Comparison of ENCODE assay signal across 25 cellular contexts in the genomic region with DNA sequence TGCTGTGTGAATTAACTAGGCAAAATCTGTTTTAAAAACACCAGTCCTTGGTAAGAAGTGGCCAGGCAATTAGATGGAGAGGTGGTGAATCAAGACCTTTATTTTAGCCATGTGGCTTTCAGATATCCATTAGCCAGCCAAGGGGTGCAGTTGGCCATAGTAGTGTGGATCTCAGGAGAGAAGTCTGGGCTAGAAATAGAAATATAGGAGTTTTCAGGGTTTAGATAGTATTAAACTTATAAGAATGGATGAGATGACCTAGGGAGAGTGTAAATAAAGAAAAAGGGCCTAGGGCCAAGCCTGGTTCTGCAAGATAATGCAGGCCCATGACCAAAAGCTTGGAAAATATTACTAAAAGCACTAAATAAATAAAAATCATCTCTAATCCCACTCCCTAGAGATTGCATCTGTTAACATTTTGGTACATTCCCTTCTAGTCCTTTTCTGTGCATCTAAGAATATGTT. TPM values are rescaled to one million over a fixed set of nuclear protein-coding genes. Genes with fewer than 3 reads are reported as not detected.
DNase-seq lines count a peak whose midpoint lies in the region; ATAC-seq, FAIRE-seq and TF ChIP-seq lines count a peak whose summit lies in the region.
"Had no signal": no experiment of that assay in that cellular context is flagged by ENCODE, and none has a peak within 500 bp of the region (broad histone marks: within the 10 kb centered on the region; RNA-seq: fewer than 3 reads in every experiment).

No MANE protein-coding gene starts in this region.

- POLR2A ChIA-PET in K562 (lab: Yijun Ruan, JAX), result no interaction called here

- no peaks in the 10 kb centered on the region for H4K20me1 ChIP-seq in K562 (replicated peaks; ENCODE audit: control insufficient read depth, insufficient read depth, low read length)
- H4K20me1 ChIP-seq: BLaER1 had no signal

- peaks cover 11 to 29% of the 10 kb centered on the region in 2 experiments; a peak in 4 of 5 replicates for H3K4me1 ChIP-seq in K562 (replicated peaks in 1 of 2; ENCODE audit: control insufficient read depth in 2 of 2, insufficient read depth in 2 of 2, low read length in 2 of 2)
- H3K4me1 ChIP-seq: BE2C had no signal

- no peak overlapping the region for H3K9ac ChIP-seq in SK-N-MC (ENCODE audit: insufficient read length)
- no peak overlapping the region for H3K9ac ChIP-seq in K562 (ENCODE audit: insufficient read depth in 1 of 2, low read depth in 2 of 2, low read length in 2 of 2)
- H3K9ac ChIP-seq: BLaER1 had no signal

- peak; percentile 86 for TF ChIP-seq POLR2A in K562 (conservative IDR thresholded peaks at IDR 0.05)

- DNase-seq in SK-N-MC (ENCODE audit: low read depth, low spot score) (no peak), K562 (ENCODE audit: extremely low read depth in 1 of 4, low spot score in 3 of 4) (no peak), HPDE6-E6E7 (ENCODE audit: extremely low spot score) (no peak)
- DNase-seq: 8988T; ACHN; BE2C; C1 segment of cervical spinal cord; CD4-positive, alpha-beta memory T cell; CD4-positive, CD25-positive, alpha-beta regulatory T cell; CD8-positive, alpha-beta memory T cell; COR-L47; DMS 273 treated with DMSO at 0.1 percent for 48 hours; DMS153; DMS53; DMS79; DND-41; EL; GDM1 had no signal

- peak overlapping the region; percentile 80 for H3K27ac ChIP-seq in SK-N-MC
- H3K27ac ChIP-seq in K562 (ENCODE audit: extremely low read depth, low read depth, low read length), result no peak overlapping the region
- H3K27ac ChIP-seq: BLaER1 had no signal

- intact Hi-C loops in K562 (cut with micrococcal nuclease), result loop anchor here (5.0 kb wide), 1 partner anchor 38 kb away; no protein-coding TSS in a partner anchor

- no peak for TF ChIP-seq CTCF in K562 (IDR thresholded peaks at IDR 0.05 in 2 of 3, conservative IDR thresholded peaks at IDR 0.05 in 1 of 3; ENCODE audit: insufficient read depth in 2 of 3, low read depth in 1 of 3, low read length in 3 of 3)

- in situ Hi-C loops in K562 (cut with MboI), result no loop called here

- CTCF ChIA-PET in K562 (lab: Yijun Ruan, JAX; ENCODE audit: low intra/inter-chr PET ratio), result no interaction called here

- no peak overlapping the region for H3K4me2 ChIP-seq in K562 (ENCODE audit: insufficient read depth, low read length)
- H3K4me2 ChIP-seq: BLaER1 had no signal

- H3K36me3 ChIP-seq in SK-N-MC (ENCODE audit: insufficient read depth, low read length) (no peaks in the 10 kb centered on the region), K562 (ENCODE audit: control insufficient read depth, insufficient read depth, low read length) (no peaks in the 10 kb centered on the region)
- H3K36me3 ChIP-seq: BE2C, BLaER1 had no signal

- no peak for TF ChIP-seq EP300 in K562 (IDR thresholded peaks at IDR 0.05; ENCODE audit: low read length)

- ATAC-seq in K562 (peak; percentile 17; the same call in 2 of the 3 replicates), GM18498 (IDR thresholded peaks at IDR 0.05; ENCODE audit: unreplicated experiment) (no peak), GM18502 (IDR thresholded peaks at IDR 0.05; ENCODE audit: poor library complexity, unreplicated experiment) (no peak)
- ATAC-seq: GM12878 had no signal

- FAIRE-seq in K562 (lab: Jason Lieb, UNC), result no peak
- FAIRE-seq: A204.1, GM12878, GM12892, GM18507 had no signal

- no peak for TF ChIP-seq RAD21 in K562 (CRISPR knock-in tag; conservative IDR thresholded peaks at IDR 0.05 in 1 of 2, IDR thresholded peaks at IDR 0.05 in 1 of 2)

- no peaks in the 10 kb centered on the region for H3K9me1 ChIP-seq in K562 (ENCODE audit: control insufficient read depth, insufficient read depth, low read length)

- H3K79me2 ChIP-seq in K562 (ENCODE audit: control insufficient read depth, insufficient read depth, low read length), result no peaks in the 10 kb centered on the region

- 0 out of 2 replicates have a peak overlapping the region, but pooled peaks have one; percentile 3 for H3K4me3 ChIP-seq in SK-N-MC
- H3K4me3 ChIP-seq in K562, result no peak overlapping the region
- H3K4me3 ChIP-seq: BLaER1, GM12878 had no signal

- H3K9me3 ChIP-seq in SK-N-MC (ENCODE audit: low read depth, low read length), result no peaks in the 10 kb centered on the region
- peaks cover 3% of the 10 kb centered on the region; the same call in 1 of the 2 replicates for H3K9me3 ChIP-seq in K562 (replicated peaks; ENCODE audit: control insufficient read depth, insufficient read depth, low read depth, low read length)
- H3K9me3 ChIP-seq: BE2C, BLaER1 had no signal

- H3K27me3 ChIP-seq in K562 (ENCODE audit: control insufficient read depth in 2 of 2, insufficient read depth in 2 of 2, low read length in 2 of 2), result no peaks in the 10 kb centered on the region
- H3K27me3 ChIP-seq: BE2C, BLaER1 had no signal

- BruUV-seq in K562 (replicated peaks; lab: Mats Ljungman, UMichigan), result no TSS peak

- H2AFZ ChIP-seq in K562 (ENCODE audit: low read depth, low read length), result peak overlapping the region; percentile 85

TF ChIP-seq in K562, 482 proteins besides CTCF, POLR2A, EP300 and RAD21 (continues in another document):
- TF ChIP-seq CHD2 (IDR thresholded peaks at IDR 0.05; ENCODE audit: low read depth, low read length), result no peak
- no peak for TF ChIP-seq ZZZ3 (IDR thresholded peaks at IDR 0.05)
- TF ChIP-seq FOXK2 (conservative IDR thresholded peaks at IDR 0.05 in 1 of 2, IDR thresholded peaks at IDR 0.05 in 1 of 2; ENCODE audit: low read depth in 2 of 2), result 0 out of 4 replicates have a peak, but pooled peaks of 1 of the 2 experiments have one; percentile 8
- TF ChIP-seq, protein P1, sequence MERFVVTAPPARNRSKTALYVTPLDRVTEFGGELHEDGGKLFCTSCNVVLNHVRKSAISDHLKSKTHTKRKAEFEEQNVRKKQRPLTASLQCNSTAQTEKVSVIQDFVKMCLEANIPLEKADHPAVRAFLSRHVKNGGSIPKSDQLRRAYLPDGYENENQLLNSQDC (CRISPR knock-in tag; IDR thresholded peaks at IDR 0.05), result peak; percentile 78; the same call in 1 of the 2 replicates
- TF ChIP-seq, protein P2, sequence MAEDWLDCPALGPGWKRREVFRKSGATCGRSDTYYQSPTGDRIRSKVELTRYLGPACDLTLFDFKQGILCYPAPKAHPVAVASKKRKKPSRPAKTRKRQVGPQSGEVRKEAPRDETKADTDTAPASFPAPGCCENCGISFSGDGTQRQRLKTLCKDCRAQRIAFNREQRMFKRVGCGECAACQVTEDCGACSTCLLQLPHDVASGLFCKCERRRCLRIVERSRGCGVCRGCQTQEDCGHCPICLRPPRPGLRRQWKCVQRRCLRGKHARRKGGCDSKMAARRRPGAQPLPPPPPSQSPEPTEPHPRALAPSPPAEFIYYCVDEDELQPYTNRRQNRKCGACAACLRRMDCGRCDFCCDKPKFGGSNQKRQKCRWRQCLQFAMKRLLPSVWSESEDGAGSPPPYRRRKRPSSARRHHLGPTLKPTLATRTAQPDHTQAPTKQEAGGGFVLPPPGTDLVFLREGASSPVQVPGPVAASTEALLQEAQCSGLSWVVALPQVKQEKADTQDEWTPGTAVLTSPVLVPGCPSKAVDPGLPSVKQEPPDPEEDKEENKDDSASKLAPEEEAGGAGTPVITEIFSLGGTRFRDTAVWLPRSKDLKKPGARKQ (CRISPR knock-in tag; IDR thresholded peaks at IDR 0.05), result no peak
- TF ChIP-seq CBFA2T3 (IDR thresholded peaks at IDR 0.05), result peak; percentile 8; the same call in 1 of the 2 replicates
- peak; percentile 49; the same call in 1 of the 2 replicates for TF ChIP-seq ZNF444 (CRISPR knock-in tag; IDR thresholded peaks at IDR 0.05)
- TF ChIP-seq NONO (IDR thresholded peaks at IDR 0.05; ENCODE audit: low read depth in 2 of 2, low read length in 1 of 2), result peak in 1 of 2 experiments; percentile 29; a peak in 1 of 4 replicates
- no peak for TF ChIP-seq NCOA1 (IDR thresholded peaks at IDR 0.05; ENCODE audit: low read depth)
- peak; percentile 76; the same call in 1 of the 2 replicates for TF ChIP-seq ZNF347 (CRISPR knock-in tag; IDR thresholded peaks at IDR 0.05; ENCODE audit: low read depth)
- 0 out of 2 replicates have a peak, but pooled peaks have one; percentile 31 for TF ChIP-seq ZNF695 (CRISPR knock-in tag; IDR thresholded peaks at IDR 0.05)
- no peak for TF ChIP-seq ZNF764 (CRISPR knock-in tag; IDR thresholded peaks at IDR 0.05; ENCODE audit: low read depth)
- 0 out of 2 replicates have a peak, but pooled peaks have one; percentile 39 for TF ChIP-seq ZNF253 (CRISPR knock-in tag; conservative IDR thresholded peaks at IDR 0.05)
- peak; percentile 36; the same call in 1 of the 2 replicates for TF ChIP-seq TEAD4 (IDR thresholded peaks at IDR 0.05; ENCODE audit: low read length)
- no peak for TF ChIP-seq TEAD4 (CRISPR knock-in tag; IDR thresholded peaks at IDR 0.05; ENCODE audit: borderline replicate concordance)
- peak; percentile 92 for TF ChIP-seq PML (IDR thresholded peaks at IDR 0.05; ENCODE audit: low read length)
- TF ChIP-seq CAMTA2 (CRISPR knock-in tag; conservative IDR thresholded peaks at IDR 0.05), result no peak

RNA-seq across cellular contexts. Expression of a gene that starts 40.3 kb away (rescaled TPM):
- 61.3 and 233 TPM in 2 replicates for total RNA-seq in K562 (2011; cell fraction: chromatin; rRNA removed; ENCODE audit: low replicate concordance)
- total RNA-seq in K562 (2011; cell fraction: nucleolus; rRNA removed), result 22.8 and 41.1 TPM in 2 replicates
- total RNA-seq in K562 (2011; cell fraction: nucleoplasm; rRNA removed), result 69.0 and 96.6 TPM in 2 replicates
- 53.6 and 61.9 TPM in 2 replicates for total RNA-seq in K562 (2014; rRNA removed)
- 97.1 and 114 TPM in 2 replicates for total RNA-seq in K562 (2014; rRNA removed; fragmentation: Illumina TruSeq; extraction: Trizol)
- 74.4 and 77.6 TPM in 2 replicates for total RNA-seq in K562 (2015; rRNA removed; fragmentation: Illumina TruSeq; extraction: Trizol)
- total RNA-seq in K562 (2021), result 84.7 and 90.6 TPM in 2 replicates
- polyA plus RNA-seq in K562 (2011; rRNA removed), result 47.9 and 83.4 TPM in 2 replicates
- 16.3 and 32.6 TPM in 2 replicates for polyA plus RNA-seq in K562 (2011; cell fraction: cytosol; rRNA removed)
- 22.2 and 27.0 TPM in 2 replicates for polyA plus RNA-seq in K562 (2011; cell fraction: nucleus; rRNA removed)
- polyA plus RNA-seq in K562 (2012), result 68.3 and 93.3 TPM in 2 replicates
- polyA plus RNA-seq in K562 (2014; fragmentation: Illumina TruSeq; extraction: Trizol), result 117 and 126 TPM in 2 replicates
- 10 to 100 TPM; 42.6 to 48.3 TPM for polyA plus RNA-seq in K562 (2014; fragmentation: Nextera tagmentation; extraction: Ambion mirVana)
- polyA plus RNA-seq in K562 (2014; rRNA removed), result 57.2 and 60.4 TPM in 2 replicates
- 210 and 230 TPM in 2 replicates for polyA minus RNA-seq in K562 (2011; rRNA and poly(A)+ RNA removed)
- 73.6 and 84.8 TPM in 2 replicates for polyA minus RNA-seq in K562 (2011; cell fraction: cytosol; rRNA and poly(A)+ RNA removed)
- polyA minus RNA-seq in K562 (2011; cell fraction: nucleus; rRNA and poly(A)+ RNA removed), result 28.1 and 45.8 TPM in 2 replicates
